ENCODE assay signal across 20 cellular contexts in the genomic region with DNA sequence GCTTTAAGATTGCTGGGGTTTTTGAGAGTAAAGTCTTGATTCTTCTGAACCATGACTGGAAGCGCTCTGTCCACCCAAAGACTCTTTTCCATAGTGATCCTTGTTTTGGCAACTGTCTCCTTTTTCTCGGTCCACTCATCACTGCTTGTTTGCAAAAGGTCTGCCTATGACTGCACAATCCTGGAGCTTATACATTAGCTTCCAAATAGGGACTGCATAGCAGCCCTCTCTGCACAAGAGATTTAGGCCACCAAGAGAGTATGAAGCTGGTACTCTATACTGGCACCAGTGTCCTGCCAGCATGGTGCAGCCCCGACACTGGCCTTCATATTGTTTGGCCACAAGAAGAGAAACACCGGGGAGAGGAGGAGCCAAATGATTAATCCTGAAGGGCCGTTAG.
A peak's percentile ranks its signal among the peaks of the same experiment; 100 is the strongest.
DNase-seq lines count a peak whose midpoint lies in the region; ATAC-seq and TF ChIP-seq lines count a peak whose summit lies in the region.
"Had no signal": no experiment of that assay in that cellular context is flagged by ENCODE, and none has a peak within 500 bp of the region (broad histone marks: within the 10 kb centered on the region; RNA-seq: fewer than 3 reads in every experiment).

No MANE protein-coding gene starts in this region.

- H3K4me3 Mint-ChIP-seq in neural progenitor cell, result no peak overlapping the region
- H3K4me3 Mint-ChIP-seq in activated T-cell treated with anti-CD3 and anti-CD28 coated beads, Interleukin-2, amount 50 U/mL, for 24 hours, result no peak overlapping the region
- H3K4me3 Mint-ChIP-seq: central memory CD8-positive, alpha-beta T cell had no signal

- ATAC-seq in Right ventricle myocardium inferior, result peak; percentile 47
- no peak for ATAC-seq in GM18907 (IDR thresholded peaks at IDR 0.05; ENCODE audit: unreplicated experiment)
- ATAC-seq: K562, upper lobe of right lung had no signal

- H3K9me3 Mint-ChIP-seq in neural progenitor cell, result peaks cover 3% of the 10 kb centered on the region
- no peaks in the 10 kb centered on the region for H3K9me3 Mint-ChIP-seq in activated T-cell treated with anti-CD3 and anti-CD28 coated beads, Interleukin-2, amount 50 U/mL, for 24 hours
- H3K9me3 Mint-ChIP-seq: central memory CD8-positive, alpha-beta T cell had no signal

- no peak overlapping the region for H3K27ac Mint-ChIP-seq in neural progenitor cell
- no peak overlapping the region for H3K27ac Mint-ChIP-seq in activated T-cell treated with anti-CD3 and anti-CD28 coated beads, Interleukin-2, amount 50 U/mL, for 24 hours

- H3K4me1 Mint-ChIP-seq in neural progenitor cell, result peaks cover 38% of the 10 kb centered on the region
- H3K4me1 Mint-ChIP-seq in activated T-cell treated with anti-CD3 and anti-CD28 coated beads, Interleukin-2, amount 50 U/mL, for 24 hours (ENCODE audit: low read depth), result no peaks in the 10 kb centered on the region
- H3K4me1 Mint-ChIP-seq: central memory CD8-positive, alpha-beta T cell had no signal

- no peaks in the 10 kb centered on the region for H3K9me3 ChIP-seq in neural progenitor cell (ENCODE audit: low read depth)
- H3K9me3 ChIP-seq: ovary, upper lobe of right lung had no signal

- H3K36me3 Mint-ChIP-seq in neural progenitor cell, result no peaks in the 10 kb centered on the region
- H3K36me3 Mint-ChIP-seq in activated T-cell treated with anti-CD3 and anti-CD28 coated beads, Interleukin-2, amount 50 U/mL, for 24 hours (ENCODE audit: low read depth), result no peaks in the 10 kb centered on the region

- H3K9ac ChIP-seq in neural progenitor cell, result no peak overlapping the region
- H3K9ac ChIP-seq: BLaER1 treated with 17β-estradiol and CSF1 and Interleukin-3, amounts not matched to agents 10 nM and 100 nM had no signal

- H2AFZ ChIP-seq in neural progenitor cell (replicated peaks), result no peak overlapping the region

- H3K4me1 ChIP-seq in neural progenitor cell, result peaks cover 33% of the 10 kb centered on the region
- H3K4me1 ChIP-seq: A549, upper lobe of right lung had no signal

- H3K79me2 ChIP-seq in neural progenitor cell (ENCODE audit: low read depth), result no peaks in the 10 kb centered on the region

- no peak overlapping the region for H3K27ac ChIP-seq in neural progenitor cell
- H3K27ac ChIP-seq: A549; BLaER1 treated with 17β-estradiol and CSF1 and Interleukin-3, amounts not matched to agents 10 nM and 100 nM; ovary; upper lobe of right lung had no signal

- H3K4me3 ChIP-seq in neural progenitor cell, result peak overlapping the region; percentile 15
- H3K4me3 ChIP-seq: A549; BLaER1 treated with 17β-estradiol and CSF1 and Interleukin-3, amounts not matched to agents 10 nM and 100 nM; K562; ovary; upper lobe of right lung had no signal

- peaks cover 25% of the 10 kb centered on the region for H3F3A ChIP-seq in neural progenitor cell (ENCODE audit: low read depth)

- no peaks in the 10 kb centered on the region for H3K36me3 ChIP-seq in neural progenitor cell
- H3K36me3 ChIP-seq: BLaER1 treated with 17β-estradiol and CSF1 and Interleukin-3, amounts not matched to agents 10 nM and 100 nM; ovary; upper lobe of right lung had no signal

- H3K4me2 ChIP-seq in neural progenitor cell, result peak overlapping the region; percentile 66
- H3K4me2 ChIP-seq: A549; BLaER1 treated with 17β-estradiol and CSF1 and Interleukin-3, amounts not matched to agents 10 nM and 100 nM had no signal

- no peaks in the 10 kb centered on the region for H3K27me3 ChIP-seq in neural progenitor cell
- H3K27me3 ChIP-seq: BLaER1 treated with 17β-estradiol and CSF1 and Interleukin-3, amounts not matched to agents 10 nM and 100 nM; ovary; upper lobe of right lung had no signal

- intact Hi-C loops in Right ventricle myocardium inferior (cut with DNase I), result no loop called here
- intact Hi-C loops in cardiac septum (cut with DNase I), result no loop called here

- DNase-seq in Right ventricle myocardium inferior (ENCODE audit: missing footprints) (no peak), cardiac septum (ENCODE audit: low spot score) (no peak), cerebellar cortex (ENCODE audit: low spot score) (peak; percentile 22), neural progenitor cell (ENCODE audit: low spot score) (peak; percentile 48), glomerular visceral epithelial cell (ENCODE audit: extremely low spot score) (no peak)
- DNase-seq in activated T-cell treated with anti-CD3 and anti-CD28 coated beads, Interleukin-2, amount 50 U/mL, for 24 hours, result no peak
- DNase-seq in activated naive CD4-positive, alpha-beta T cell treated with anti-CD3 and anti-CD28 coated beads, Interleukin-2, amount 50 U/mL, for 16 hours, result no peak
- DNase-seq: activated CD4-positive, CD25-positive, alpha-beta regulatory T cell treated with anti-CD3 and anti-CD28 coated beads, Interleukin-2, amount 50 U/mL, for 72 hours; effector memory CD4-positive, alpha-beta T cell; MV-4-11; NCI-H2107; ovary; stimulated activated CD4-positive, alpha-beta T cell treated with anti-CD3 and anti-CD28 coated beads, Interleukin-1b, Interleukin-23, amount 100 ng/mL, for 48 hours; stimulated activated naive CD4-positive, alpha-beta T cell; upper lobe of right lung had no signal

- TF ChIP-seq CTCF in neural progenitor cell (IDR thresholded peaks at IDR 0.05), result no peak

- peaks cover 10% of the 10 kb centered on the region for H4K20me1 ChIP-seq in neural progenitor cell (ENCODE audit: low read depth)
- H4K20me1 ChIP-seq: BLaER1 treated with 17β-estradiol and CSF1 and Interleukin-3, amounts not matched to agents 10 nM and 100 nM had no signal

- no peaks in the 10 kb centered on the region for H3K27me3 Mint-ChIP-seq in neural progenitor cell (ENCODE audit: insufficient read depth, low read depth)
- peaks cover 4% of the 10 kb centered on the region for H3K27me3 Mint-ChIP-seq in activated T-cell treated with anti-CD3 and anti-CD28 coated beads, Interleukin-2, amount 50 U/mL, for 24 hours
- H3K27me3 Mint-ChIP-seq: central memory CD8-positive, alpha-beta T cell had no signal

Comparison
In these comparisons a context has a peak if more than half of its experiments do, and no peak if none do; other contexts are left out.
1. DNase-seq: peak in cerebellar cortex (single experiment) and neural progenitor cell (single experiment); none in Right ventricle myocardium inferior (single experiment), cardiac septum (single experiment), activated T-cell treated with anti-CD3 and anti-CD28 coated beads, Interleukin-2, amount 50 U/mL, for 24 hours (single experiment), activated naive CD4-positive, alpha-beta T cell treated with anti-CD3 and anti-CD28 coated beads, Interleukin-2, amount 50 U/mL, for 16 hours (single experiment) and glomerular visceral epithelial cell (single experiment).